1 cellular context compared by ENCODE assay signal in genomic region chr22:22044153-22044552, GRCh38.
TF ChIP-seq lines count a peak whose summit lies in the region.

No MANE protein-coding gene starts in this region.

TF ChIP-seq in K562, 482 proteins besides CTCF, POLR2A, EP300 and RAD21 (continued from another document):
- 0 out of 2 replicates have a peak, but pooled peaks have one; percentile 75 for TF ChIP-seq THRB (CRISPR knock-in tag; conservative IDR thresholded peaks at IDR 0.05)
- TF ChIP-seq ZFP1 (CRISPR knock-in tag; IDR thresholded peaks at IDR 0.05), result peak; percentile 53; the same call in 1 of the 2 replicates
- no peak for TF ChIP-seq PTRF (tag; IDR thresholded peaks at IDR 0.05)
- TF ChIP-seq ZNF586 (CRISPR knock-in tag; conservative IDR thresholded peaks at IDR 0.05), result no peak
- 0 out of 2 replicates have a peak, but pooled peaks have one; percentile 8 for TF ChIP-seq HIVEP1 (CRISPR knock-in tag; IDR thresholded peaks at IDR 0.05)
- TF ChIP-seq EHMT2 (IDR thresholded peaks at IDR 0.05), result no peak
- TF ChIP-seq ZNF561 (CRISPR knock-in tag; conservative IDR thresholded peaks at IDR 0.05), result no peak
- TF ChIP-seq SLC30A9 (CRISPR knock-in tag; IDR thresholded peaks at IDR 0.05), result no peak
- no peak for TF ChIP-seq ZNF75A (CRISPR knock-in tag; IDR thresholded peaks at IDR 0.05)
- 0 out of 2 replicates have a peak, but pooled peaks have one; percentile 26 for TF ChIP-seq SMAD4 (CRISPR knock-in tag; conservative IDR thresholded peaks at IDR 0.05)
- TF ChIP-seq KDM1A (IDR thresholded peaks at IDR 0.05), result no peak
- TF ChIP-seq SMARCB1 (IDR thresholded peaks at IDR 0.05; ENCODE audit: insufficient read length, low read depth), result no peak
- no peak for TF ChIP-seq ZEB2 (IDR thresholded peaks at IDR 0.05)
- TF ChIP-seq PYGO2 (tag; IDR thresholded peaks at IDR 0.05), result no peak
- TF ChIP-seq ZNF140 (CRISPR knock-in tag; IDR thresholded peaks at IDR 0.05), result peak; percentile 52; the same call in 1 of the 2 replicates
- TF ChIP-seq ZNF583 (CRISPR knock-in tag; IDR thresholded peaks at IDR 0.05), result 0 out of 2 replicates have a peak, but pooled peaks have one; percentile 48
- TF ChIP-seq RBM14 (IDR thresholded peaks at IDR 0.05; ENCODE audit: borderline replicate concordance, insufficient read depth, low read depth, low read length), result no peak
- TF ChIP-seq POU5F1 (IDR thresholded peaks at IDR 0.05; ENCODE audit: borderline replicate concordance, low read depth, low read length, partially characterized antibody), result no peak
- TF ChIP-seq, protein P1, sequence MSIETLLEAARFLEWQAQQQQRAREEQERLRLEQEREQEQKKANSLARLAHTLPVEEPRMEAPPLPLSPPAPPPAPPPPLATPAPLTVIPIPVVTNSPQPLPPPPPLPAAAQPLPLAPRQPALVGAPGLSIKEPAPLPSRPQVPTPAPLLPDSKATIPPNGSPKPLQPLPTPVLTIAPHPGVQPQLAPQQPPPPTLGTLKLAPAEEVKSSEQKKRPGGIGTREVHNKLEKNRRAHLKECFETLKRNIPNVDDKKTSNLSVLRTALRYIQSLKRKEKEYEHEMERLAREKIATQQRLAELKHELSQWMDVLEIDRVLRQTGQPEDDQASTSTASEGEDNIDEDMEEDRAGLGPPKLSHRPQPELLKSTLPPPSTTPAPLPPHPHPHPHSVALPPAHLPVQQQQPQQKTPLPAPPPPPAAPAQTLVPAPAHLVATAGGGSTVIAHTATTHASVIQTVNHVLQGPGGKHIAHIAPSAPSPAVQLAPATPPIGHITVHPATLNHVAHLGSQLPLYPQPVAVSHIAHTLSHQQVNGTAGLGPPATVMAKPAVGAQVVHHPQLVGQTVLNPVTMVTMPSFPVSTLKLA (conservative IDR thresholded peaks at IDR 0.05), result no peak
- TF ChIP-seq POLR2AphosphoS5 (IDR thresholded peaks at IDR 0.05; ENCODE audit: control insufficient read depth, insufficient read depth, low read depth, low read length), result no peak
- TF ChIP-seq BHLHE40 (IDR thresholded peaks at IDR 0.05; ENCODE audit: low read length), result no peak
- 0 out of 2 replicates have a peak, but pooled peaks have one; percentile 77 for TF ChIP-seq IRF2 (CRISPR knock-in tag; IDR thresholded peaks at IDR 0.05)
- TF ChIP-seq ZNF263 (CRISPR knock-in tag; IDR thresholded peaks at IDR 0.05; ENCODE audit: borderline replicate concordance), result no peak
- TF ChIP-seq, protein P2, sequence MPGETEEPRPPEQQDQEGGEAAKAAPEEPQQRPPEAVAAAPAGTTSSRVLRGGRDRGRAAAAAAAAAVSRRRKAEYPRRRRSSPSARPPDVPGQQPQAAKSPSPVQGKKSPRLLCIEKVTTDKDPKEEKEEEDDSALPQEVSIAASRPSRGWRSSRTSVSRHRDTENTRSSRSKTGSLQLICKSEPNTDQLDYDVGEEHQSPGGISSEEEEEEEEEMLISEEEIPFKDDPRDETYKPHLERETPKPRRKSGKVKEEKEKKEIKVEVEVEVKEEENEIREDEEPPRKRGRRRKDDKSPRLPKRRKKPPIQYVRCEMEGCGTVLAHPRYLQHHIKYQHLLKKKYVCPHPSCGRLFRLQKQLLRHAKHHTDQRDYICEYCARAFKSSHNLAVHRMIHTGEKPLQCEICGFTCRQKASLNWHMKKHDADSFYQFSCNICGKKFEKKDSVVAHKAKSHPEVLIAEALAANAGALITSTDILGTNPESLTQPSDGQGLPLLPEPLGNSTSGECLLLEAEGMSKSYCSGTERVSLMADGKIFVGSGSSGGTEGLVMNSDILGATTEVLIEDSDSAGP (CRISPR knock-in tag; IDR thresholded peaks at IDR 0.05), result no peak
- TF ChIP-seq BRF1 (IDR thresholded peaks at IDR 0.05; ENCODE audit: borderline replicate concordance, extremely low read depth, insufficient read length), result no peak
- TF ChIP-seq, protein P3, sequence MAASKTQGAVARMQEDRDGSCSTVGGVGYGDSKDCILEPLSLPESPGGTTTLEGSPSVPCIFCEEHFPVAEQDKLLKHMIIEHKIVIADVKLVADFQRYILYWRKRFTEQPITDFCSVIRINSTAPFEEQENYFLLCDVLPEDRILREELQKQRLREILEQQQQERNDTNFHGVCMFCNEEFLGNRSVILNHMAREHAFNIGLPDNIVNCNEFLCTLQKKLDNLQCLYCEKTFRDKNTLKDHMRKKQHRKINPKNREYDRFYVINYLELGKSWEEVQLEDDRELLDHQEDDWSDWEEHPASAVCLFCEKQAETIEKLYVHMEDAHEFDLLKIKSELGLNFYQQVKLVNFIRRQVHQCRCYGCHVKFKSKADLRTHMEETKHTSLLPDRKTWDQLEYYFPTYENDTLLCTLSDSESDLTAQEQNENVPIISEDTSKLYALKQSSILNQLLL (CRISPR knock-in tag; IDR thresholded peaks at IDR 0.05; ENCODE audit: borderline replicate concordance), result peak; percentile 78; the same call in 1 of the 2 replicates
- TF ChIP-seq ETV5 (CRISPR knock-in tag; IDR thresholded peaks at IDR 0.05; ENCODE audit: low read depth), result no peak
- TF ChIP-seq FOXK1 (CRISPR knock-in tag; IDR thresholded peaks at IDR 0.05; ENCODE audit: borderline replicate concordance), result no peak
- TF ChIP-seq RFX7 (CRISPR knock-in tag; IDR thresholded peaks at IDR 0.05), result no peak
- TF ChIP-seq TBP (optimal IDR thresholded peaks at IDR 0.05; ENCODE audit: low read depth, low read length), result no peak
- no peak for TF ChIP-seq NRF1 (conservative IDR thresholded peaks at IDR 0.05 in 1 of 2, IDR thresholded peaks at IDR 0.05 in 1 of 2)
- TF ChIP-seq KLF16 (IDR thresholded peaks at IDR 0.05), result no peak
- no peak for TF ChIP-seq MCM3 (IDR thresholded peaks at IDR 0.05)
- no peak for TF ChIP-seq KDM5B (IDR thresholded peaks at IDR 0.05; ENCODE audit: insufficient replicate concordance, low read depth, low read length)
- TF ChIP-seq, protein P4, sequence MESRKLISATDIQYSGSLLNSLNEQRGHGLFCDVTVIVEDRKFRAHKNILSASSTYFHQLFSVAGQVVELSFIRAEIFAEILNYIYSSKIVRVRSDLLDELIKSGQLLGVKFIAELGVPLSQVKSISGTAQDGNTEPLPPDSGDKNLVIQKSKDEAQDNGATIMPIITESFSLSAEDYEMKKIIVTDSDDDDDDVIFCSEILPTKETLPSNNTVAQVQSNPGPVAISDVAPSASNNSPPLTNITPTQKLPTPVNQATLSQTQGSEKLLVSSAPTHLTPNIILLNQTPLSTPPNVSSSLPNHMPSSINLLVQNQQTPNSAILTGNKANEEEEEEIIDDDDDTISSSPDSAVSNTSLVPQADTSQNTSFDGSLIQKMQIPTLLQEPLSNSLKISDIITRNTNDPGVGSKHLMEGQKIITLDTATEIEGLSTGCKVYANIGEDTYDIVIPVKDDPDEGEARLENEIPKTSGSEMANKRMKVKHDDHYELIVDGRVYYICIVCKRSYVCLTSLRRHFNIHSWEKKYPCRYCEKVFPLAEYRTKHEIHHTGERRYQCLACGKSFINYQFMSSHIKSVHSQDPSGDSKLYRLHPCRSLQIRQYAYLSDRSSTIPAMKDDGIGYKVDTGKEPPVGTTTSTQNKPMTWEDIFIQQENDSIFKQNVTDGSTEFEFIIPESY (CRISPR knock-in tag; IDR thresholded peaks at IDR 0.05), result no peak
- TF ChIP-seq, protein P5, sequence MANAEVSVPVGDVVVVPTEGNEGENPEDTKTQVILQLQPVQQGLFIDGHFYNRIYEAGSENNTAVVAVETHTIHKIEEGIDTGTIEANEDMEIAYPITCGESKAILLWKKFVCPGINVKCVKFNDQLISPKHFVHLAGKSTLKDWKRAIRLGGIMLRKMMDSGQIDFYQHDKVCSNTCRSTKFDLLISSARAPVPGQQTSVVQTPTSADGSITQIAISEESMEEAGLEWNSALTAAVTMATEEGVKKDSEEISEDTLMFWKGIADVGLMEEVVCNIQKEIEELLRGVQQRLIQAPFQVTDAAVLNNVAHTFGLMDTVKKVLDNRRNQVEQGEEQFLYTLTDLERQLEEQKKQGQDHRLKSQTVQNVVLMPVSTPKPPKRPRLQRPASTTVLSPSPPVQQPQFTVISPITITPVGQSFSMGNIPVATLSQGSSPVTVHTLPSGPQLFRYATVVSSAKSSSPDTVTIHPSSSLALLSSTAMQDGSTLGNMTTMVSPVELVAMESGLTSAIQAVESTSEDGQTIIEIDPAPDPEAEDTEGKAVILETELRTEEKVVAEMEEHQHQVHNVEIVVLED (CRISPR knock-in tag; IDR thresholded peaks at IDR 0.05), result 0 out of 2 replicates have a peak, but pooled peaks have one; percentile 21
- TF ChIP-seq NELFE (IDR thresholded peaks at IDR 0.05; ENCODE audit: insufficient read depth, insufficient read length), result no peak
- TF ChIP-seq ZNF436 (CRISPR knock-in tag; IDR thresholded peaks at IDR 0.05), result 0 out of 2 replicates have a peak, but pooled peaks have one; percentile 2
- TF ChIP-seq ZNF76 (CRISPR knock-in tag; IDR thresholded peaks at IDR 0.05; ENCODE audit: borderline replicate concordance), result no peak
- no peak for TF ChIP-seq SNIP1 (IDR thresholded peaks at IDR 0.05; ENCODE audit: low read depth)
- TF ChIP-seq, protein P6, sequence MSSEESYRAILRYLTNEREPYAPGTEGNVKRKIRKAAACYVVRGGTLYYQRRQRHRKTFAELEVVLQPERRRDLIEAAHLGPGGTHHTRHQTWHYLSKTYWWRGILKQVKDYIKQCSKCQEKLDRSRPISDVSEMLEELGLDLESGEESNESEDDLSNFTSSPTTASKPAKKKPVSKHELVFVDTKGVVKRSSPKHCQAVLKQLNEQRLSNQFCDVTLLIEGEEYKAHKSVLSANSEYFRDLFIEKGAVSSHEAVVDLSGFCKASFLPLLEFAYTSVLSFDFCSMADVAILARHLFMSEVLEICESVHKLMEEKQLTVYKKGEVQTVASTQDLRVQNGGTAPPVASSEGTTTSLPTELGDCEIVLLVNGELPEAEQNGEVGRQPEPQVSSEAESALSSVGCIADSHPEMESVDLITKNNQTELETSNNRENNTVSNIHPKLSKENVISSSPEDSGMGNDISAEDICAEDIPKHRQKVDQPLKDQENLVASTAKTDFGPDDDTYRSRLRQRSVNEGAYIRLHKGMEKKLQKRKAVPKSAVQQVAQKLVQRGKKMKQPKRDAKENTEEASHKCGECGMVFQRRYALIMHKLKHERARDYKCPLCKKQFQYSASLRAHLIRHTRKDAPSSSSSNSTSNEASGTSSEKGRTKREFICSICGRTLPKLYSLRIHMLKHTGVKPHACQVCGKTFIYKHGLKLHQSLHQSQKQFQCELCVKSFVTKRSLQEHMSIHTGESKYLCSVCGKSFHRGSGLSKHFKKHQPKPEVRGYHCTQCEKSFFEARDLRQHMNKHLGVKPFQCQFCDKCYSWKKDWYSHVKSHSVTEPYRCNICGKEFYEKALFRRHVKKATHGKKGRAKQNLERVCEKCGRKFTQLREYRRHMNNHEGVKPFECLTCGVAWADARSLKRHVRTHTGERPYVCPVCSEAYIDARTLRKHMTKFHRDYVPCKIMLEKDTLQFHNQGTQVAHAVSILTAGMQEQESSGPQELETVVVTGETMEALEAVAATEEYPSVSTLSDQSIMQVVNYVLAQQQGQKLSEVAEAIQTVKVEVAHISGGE (CRISPR knock-in tag; IDR thresholded peaks at IDR 0.05), result 0 out of 6 replicates have a peak, but pooled peaks of 1 of the 3 experiments have one; percentile 9
- no peak for TF ChIP-seq CBX3 (IDR thresholded peaks at IDR 0.05; ENCODE audit: borderline replicate concordance in 1 of 2, low read length in 2 of 2)
- TF ChIP-seq MXD1 (CRISPR knock-in tag; IDR thresholded peaks at IDR 0.05; ENCODE audit: borderline replicate concordance, poor library complexity, severe bottlenecking), result no peak
- no peak for TF ChIP-seq NCOA6 (IDR thresholded peaks at IDR 0.05)
- TF ChIP-seq ZFP30 (CRISPR knock-in tag; IDR thresholded peaks at IDR 0.05; ENCODE audit: borderline replicate concordance), result peak; percentile 68; the same call in 1 of the 2 replicates
- TF ChIP-seq CBFB (CRISPR knock-in tag; IDR thresholded peaks at IDR 0.05), result no peak
- TF ChIP-seq RNF219 (CRISPR knock-in tag; IDR thresholded peaks at IDR 0.05), result no peak
- no peak for TF ChIP-seq ZNF41 (CRISPR knock-in tag; conservative IDR thresholded peaks at IDR 0.05)
- TF ChIP-seq ZNF224 (CRISPR knock-in tag; IDR thresholded peaks at IDR 0.05), result no peak
- TF ChIP-seq ZNF133 (CRISPR knock-in tag; IDR thresholded peaks at IDR 0.05), result no peak
- TF ChIP-seq HDGF (IDR thresholded peaks at IDR 0.05), result no peak
- TF ChIP-seq THRAP3 (IDR thresholded peaks at IDR 0.05; ENCODE audit: borderline replicate concordance), result no peak
- no peak for TF ChIP-seq ESRRB (CRISPR knock-in tag; IDR thresholded peaks at IDR 0.05; ENCODE audit: borderline replicate concordance)
- TF ChIP-seq ZNF408 (CRISPR knock-in tag; IDR thresholded peaks at IDR 0.05; ENCODE audit: low read depth), result peak; percentile 14; the same call in 1 of the 2 replicates
- no peak for TF ChIP-seq SAFB (IDR thresholded peaks at IDR 0.05; ENCODE audit: borderline replicate concordance, low read depth, low read length)
- TF ChIP-seq ZNF589 (CRISPR knock-in tag; IDR thresholded peaks at IDR 0.05; ENCODE audit: low read depth), result no peak
- TF ChIP-seq NR2C2 (CRISPR knock-in tag; IDR thresholded peaks at IDR 0.05), result no peak
- TF ChIP-seq NR2C2 (tag; IDR thresholded peaks at IDR 0.05), result no peak
- TF ChIP-seq NEUROD1 (IDR thresholded peaks at IDR 0.05; ENCODE audit: borderline replicate concordance, low read depth, low read length, partially characterized antibody), result no peak
- TF ChIP-seq FOS (IDR thresholded peaks at IDR 0.05; ENCODE audit: extremely low read depth, insufficient read length), result no peak
TF ChIP-seq in K562: peak in this region for 30.
